In genomic region chr15:70435872-70436271, GRCh38 we compare ENCODE assay signal across 17 cellular contexts.
DNase-seq lines count a peak whose midpoint lies in the region; ATAC-seq and TF ChIP-seq lines count a peak whose summit lies in the region.
"Had no signal": no experiment of that assay in that cellular context is flagged by ENCODE, and none has a peak within 500 bp of the region (broad histone marks: within the 10 kb centered on the region; RNA-seq: fewer than 3 reads in every experiment).

No MANE protein-coding gene starts in this region.

- no peak overlapping the region for H3K4me3 Mint-ChIP-seq in MCF 10A (ENCODE audit: unreplicated experiment)
- H3K4me3 Mint-ChIP-seq: mesothelial cell of epicardium; stimulated activated effector memory CD8-positive, alpha-beta T cell treated with anti-CD3 and anti-CD28 coated beads, Interleukin-12 subunit alpha, Interleukin-12 subunit beta, amount 100 ng/mL, for 72 hours had no signal

- no TSS peak for BruUV-seq in OCI-LY7 (replicated peaks; lab: Mats Ljungman, UMichigan)
- no TSS peak for BruUV-seq in MCF 10A (replicated peaks; lab: Mats Ljungman, UMichigan)

- H3K4me2 ChIP-seq in BLaER1 (peak overlapping the region; percentile 15; the same call in 1 of the 2 replicates), OCI-LY7 (ENCODE audit: low read length) (peak overlapping the region; percentile 72)

- no peaks in the 10 kb centered on the region for H3K9me2 ChIP-seq in OCI-LY7 (ENCODE audit: insufficient read depth, low read length)

- H3K27me3 Mint-ChIP-seq in MCF 10A (ENCODE audit: insufficient read depth, unreplicated experiment), result peaks cover 25% of the 10 kb centered on the region

- H3K9me3 ChIP-seq in BLaER1, result no peaks in the 10 kb centered on the region; the same call in 1 of the 2 replicates
- H3K9me3 ChIP-seq in OCI-LY7 (ENCODE audit: low read length), result no peaks in the 10 kb centered on the region

- H3K27me3 ChIP-seq in BLaER1, result no peaks in the 10 kb centered on the region

- no peak overlapping the region for H3K9ac ChIP-seq in BLaER1

- peaks cover 15% of the 10 kb centered on the region for H3K4me1 Mint-ChIP-seq in MCF 10A (ENCODE audit: insufficient read depth, unreplicated experiment)

- no peak overlapping the region for H3K4me3 ChIP-seq in BLaER1
- peak overlapping the region; percentile 17 for H3K4me3 ChIP-seq in OCI-LY7 (ENCODE audit: low read depth, low read length, poor library complexity, severe bottlenecking)
- H3K4me3 ChIP-seq: coronary artery had no signal

- H3K36me3 ChIP-seq in BLaER1 (no peaks in the 10 kb centered on the region), OCI-LY7 (ENCODE audit: insufficient read depth, low read length) (no peaks in the 10 kb centered on the region)

- intact Hi-C loops in OCI-LY7 (cut with micrococcal nuclease; ENCODE audit: unreplicated experiment) (no loop called here), MCF 10A (cut with micrococcal nuclease) (no loop called here)

- no peak overlapping the region for H3K27ac ChIP-seq in BLaER1
- peak overlapping the region; percentile 64 for H3K27ac ChIP-seq in OCI-LY7 (ENCODE audit: low read depth, low read length, poor library complexity, severe bottlenecking)
- H3K27ac ChIP-seq: coronary artery had no signal

- POLR2A ChIA-PET in OCI-LY7 (lab: Charles Lee) (no interaction called here), MCF 10A (lab: Yijun Ruan, JAX) (no interaction called here)

- H3K9me3 Mint-ChIP-seq in MCF 10A (ENCODE audit: unreplicated experiment), result no peaks in the 10 kb centered on the region
- H3K9me3 Mint-ChIP-seq: mesothelial cell of epicardium; stimulated activated effector memory CD8-positive, alpha-beta T cell treated with anti-CD3 and anti-CD28 coated beads, Interleukin-12 subunit alpha, Interleukin-12 subunit beta, amount 100 ng/mL, for 72 hours had no signal

- TF ChIP-seq CTCF in OCI-LY7 (conservative IDR thresholded peaks at IDR 0.05; ENCODE audit: low read length) (no peak), MCF 10A (IDR thresholded peaks at IDR 0.05; ENCODE audit: unreplicated experiment) (no peak)

- peaks cover 7% of the 10 kb centered on the region for H3K36me3 Mint-ChIP-seq in MCF 10A (ENCODE audit: insufficient read depth, unreplicated experiment)
- H3K36me3 Mint-ChIP-seq: mesothelial cell of epicardium; stimulated activated effector memory CD8-positive, alpha-beta T cell treated with anti-CD3 and anti-CD28 coated beads, Interleukin-12 subunit alpha, Interleukin-12 subunit beta, amount 100 ng/mL, for 72 hours had no signal

- no peaks in the 10 kb centered on the region for H4K20me1 ChIP-seq in BLaER1
- H4K20me1 ChIP-seq in OCI-LY7 (ENCODE audit: insufficient read depth, low read length), result no peaks in the 10 kb centered on the region

- CTCF ChIA-PET in OCI-LY7 (lab: Charles Lee; ENCODE audit: unreplicated experiment), result no interaction called here
- CTCF ChIA-PET in MCF 10A (lab: Yijun Ruan, JAX), result no interaction called here

- H3K79me2 ChIP-seq in OCI-LY7 (ENCODE audit: insufficient read depth, low read depth, low read length), result no peaks in the 10 kb centered on the region

- DNase-seq in OCI-LY7 (ENCODE audit: low spot score) (peak; percentile 35), MCF 10A (ENCODE audit: unreplicated experiment) (no peak), iPS-NIHi7 (ENCODE audit: extremely low spot score) (no peak), kidney tubule cell (ENCODE audit: low spot score) (no peak), occipital lobe (lab: John Stamatoyannopoulos, UW) (no peak)
- DNase-seq: activated CD4-positive, alpha-beta T cell treated with anti-CD3 and anti-CD28 coated beads, Interleukin-2, amount 50 U/mL, for 1 hour; C1 segment of cervical spinal cord; GDM1; NCI-H748 treated with DMSO at 0.1 percent for 48 hours; stimulated activated CD4-positive, alpha-beta T cell treated with anti-CD3 and anti-CD28 coated beads, Interleukin-1b, Interleukin-23, amount 100 ng/mL, for 48 hours had no signal

- H2AFZ ChIP-seq in OCI-LY7 (ENCODE audit: low read length), result peak overlapping the region; percentile 6; the same call in 1 of the 2 replicates

- peak; percentile 49 for ATAC-seq in GM18502 (IDR thresholded peaks at IDR 0.05; ENCODE audit: poor library complexity, unreplicated experiment)
- ATAC-seq in HG02763 (IDR thresholded peaks at IDR 0.05; ENCODE audit: unreplicated experiment), result peak; percentile 43
- ATAC-seq: HCT116 had no signal

- no peak overlapping the region for H3K27ac Mint-ChIP-seq in MCF 10A (ENCODE audit: low read depth, unreplicated experiment)
- H3K27ac Mint-ChIP-seq: mesothelial cell of epicardium; stimulated activated effector memory CD8-positive, alpha-beta T cell treated with anti-CD3 and anti-CD28 coated beads, Interleukin-12 subunit alpha, Interleukin-12 subunit beta, amount 100 ng/mL, for 72 hours had no signal

- H3K4me1 ChIP-seq in BLaER1, result 0 out of 2 replicates have a peak, but pooled peaks cover 5% of the 10 kb centered on the region
- peaks cover 32% of the 10 kb centered on the region for H3K4me1 ChIP-seq in OCI-LY7 (ENCODE audit: insufficient read depth, low read length, poor library complexity, severe bottlenecking)
